Comparison of ENCODE assay signal across 12 cellular contexts in the genomic region with DNA sequence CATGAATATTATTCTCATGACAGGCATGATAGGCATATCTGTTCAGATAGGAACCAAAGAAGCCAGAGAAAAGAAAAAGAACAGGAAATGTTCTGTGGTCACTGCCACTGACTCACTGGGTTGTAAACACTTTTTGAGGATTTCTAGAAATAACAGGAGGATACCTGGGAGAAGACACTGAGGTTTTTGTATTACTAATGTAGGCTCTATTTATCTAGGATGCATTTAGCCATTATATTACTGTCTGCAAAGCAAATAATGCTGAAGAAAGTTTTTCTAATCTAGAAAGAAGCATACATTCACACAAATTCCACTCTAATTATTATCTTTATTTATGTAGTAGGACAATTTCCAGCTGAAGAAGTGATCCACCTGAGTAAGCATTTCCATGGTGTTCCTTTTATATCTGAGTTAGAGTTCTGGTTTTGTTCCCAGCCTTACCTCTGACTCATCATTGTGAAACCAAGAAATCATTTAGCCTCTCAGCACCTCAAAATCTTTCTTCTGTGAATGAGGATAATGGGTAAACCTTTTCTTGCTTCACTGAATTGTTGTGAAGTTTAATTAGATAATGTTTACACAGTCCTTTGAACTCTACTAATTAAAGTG. TPM values are rescaled to one million over a fixed set of nuclear protein-coding genes. Genes with fewer than 3 reads are reported as not detected.
DNase-seq lines count a peak whose midpoint lies in the region; ATAC-seq and TF ChIP-seq lines count a peak whose summit lies in the region.
"Had no signal": no experiment of that assay in that cellular context is flagged by ENCODE, and none has a peak within 500 bp of the region (broad histone marks: within the 10 kb centered on the region; RNA-seq: fewer than 3 reads in every experiment).

No MANE protein-coding gene starts in this region.

- dilution Hi-C loops in mammary epithelial cell (cut with HindIII; ENCODE audit: low sequenced_read_pairs): no loop called here

- H3K27ac ChIP-seq in mammary epithelial cell (ENCODE audit: insufficient read depth, low read depth, low read length) (peak overlapping the region; percentile 68), left lung (no peak overlapping the region), coronary artery (no peak overlapping the region)
- H3K27ac ChIP-seq: SK-N-MC, vagina had no signal

- H3K9ac ChIP-seq in mammary epithelial cell (ENCODE audit: insufficient read depth, low read length): no peak overlapping the region

- H3K36me3 ChIP-seq in mammary epithelial cell (ENCODE audit: insufficient read depth, low read length) (no peaks in the 10 kb centered on the region), left lung (no peaks in the 10 kb centered on the region)
- H3K36me3 ChIP-seq: vagina had no signal

- intact Hi-C loops in mammary epithelial cell (cut with micrococcal nuclease) (loop anchor here (1.0 kb wide), 2 partner anchors 15 to 40 kb away; a partner anchor contains a TSS), left lung (cut with DNase I) (no loop called here)

- peak overlapping the region; percentile 67 for H3K4me2 ChIP-seq in mammary epithelial cell (ENCODE audit: insufficient read depth, low read depth, low read length)

- no peaks in the 10 kb centered on the region for H3K79me2 ChIP-seq in mammary epithelial cell (ENCODE audit: insufficient read depth, low read length)

- H2AFZ ChIP-seq in mammary epithelial cell (ENCODE audit: low read depth, low read length): no peak overlapping the region

- peak; percentile 49 for ATAC-seq in left lung
- no peak for ATAC-seq in GM21515 (IDR thresholded peaks at IDR 0.05; ENCODE audit: unreplicated experiment)
- no peak for ATAC-seq in GM21367 (IDR thresholded peaks at IDR 0.05; ENCODE audit: unreplicated experiment)
- no peak for ATAC-seq in HG03442 (IDR thresholded peaks at IDR 0.05; ENCODE audit: unreplicated experiment)

- H3K4me1 ChIP-seq in mammary epithelial cell (ENCODE audit: insufficient read depth, low read length) (peaks cover 22% of the 10 kb centered on the region), left lung (no peaks in the 10 kb centered on the region)

- CTCF ChIA-PET in mammary epithelial cell (lab: Charles Lee; ENCODE audit: low non-redundant PET): no interaction called here

- TF ChIP-seq CTCF in mammary epithelial cell (conservative IDR thresholded peaks at IDR 0.05 in 1 of 2, IDR thresholded peaks at IDR 0.05 in 1 of 2; ENCODE audit: extremely low read depth in 1 of 2, insufficient read depth in 1 of 2, low read depth in 1 of 2, low read length in 2 of 2): no peak
- no peak for TF ChIP-seq CTCF in left lung (IDR thresholded peaks at IDR 0.05)
- TF ChIP-seq CTCF in coronary artery (IDR thresholded peaks at IDR 0.05): no peak

- DNase-seq in Caki2 (ENCODE audit: low read depth): peak; percentile 78
- peak; percentile 74 for DNase-seq in LHCN-M2 (ENCODE audit: low read depth)
- peak; percentile 83 for DNase-seq in mammary epithelial cell
- DNase-seq in left lung: no peak
- no peak for DNase-seq in coronary artery (ENCODE audit: low spot score)
- DNase-seq: activated CD4-positive, alpha-beta T cell treated with anti-CD3 and anti-CD28 coated beads, Interleukin-2, amount 10 ng/mL, durations not matched to agents 24 days and 14 days; activated naive CD8-positive, alpha-beta T cell treated with anti-CD3 and anti-CD28 coated beads for 36 hours had no signal

- H3K9me3 ChIP-seq in mammary epithelial cell (replicated peaks; ENCODE audit: insufficient read depth, low read length) (no peaks in the 10 kb centered on the region), left lung (no peaks in the 10 kb centered on the region)
- H3K9me3 ChIP-seq: vagina had no signal

- H4K20me1 ChIP-seq in mammary epithelial cell (ENCODE audit: insufficient read depth, low read length): no peaks in the 10 kb centered on the region

- no peak overlapping the region for H3K4me3 ChIP-seq in mammary epithelial cell (replicated peaks in 1 of 3; ENCODE audit: insufficient read depth in 1 of 3, low read depth in 2 of 3, low read length in 3 of 3)
- no peak overlapping the region for H3K4me3 ChIP-seq in left lung
- no peak overlapping the region for H3K4me3 ChIP-seq in coronary artery
- H3K4me3 ChIP-seq: SK-N-MC, vagina had no signal

- in situ Hi-C loops in Caki2 (cut with HindIII; ENCODE audit: low pct_unique_long_range_greater_than_20kb, low sequenced_read_pairs): no loop called here
- in situ Hi-C loops in mammary epithelial cell (cut with MboI; ENCODE audit: low sequenced_read_pairs in 2 of 2): no loop called here

- no peaks in the 10 kb centered on the region for H3K27me3 ChIP-seq in mammary epithelial cell (ENCODE audit: insufficient read depth, low read length)
- H3K27me3 ChIP-seq in left lung: no peaks in the 10 kb centered on the region
- H3K27me3 ChIP-seq: vagina had no signal

- BruUV-seq in mammary epithelial cell (replicated peaks; lab: Mats Ljungman, UMichigan): no TSS peak

RNA-seq across cellular contexts. Expression of a gene that starts 40.2 kb away (rescaled TPM):
- 0.81 TPM in 1 of 2 replicates, not detected in the other for total RNA-seq in Caki2 (2014; rRNA removed; shearing (Covaris generic); ENCODE audit: low replicate concordance)
- total RNA-seq in LHCN-M2 (2014; rRNA removed) (0.26 TPM in 1 of 2 replicates, not detected in the other), mammary epithelial cell (100 to 1,000 TPM; 159 to 283 TPM), left lung (under 1 TPM in 1 of 2 donors, not detected in 1; 0.92 TPM)
- polyA plus RNA-seq in LHCN-M2 (2012): not detected
- 83.9 TPM for polyA plus RNA-seq in mammary epithelial cell
- polyA minus RNA-seq in mammary epithelial cell: 13.9 TPM
- total RNA-seq: activated CD4-positive, alpha-beta T cell treated with anti-CD3 and anti-CD28 coated beads, Interleukin-2, amount 10 ng/mL, durations not matched to agents 24 days and 14 days; activated naive CD8-positive, alpha-beta T cell treated with anti-CD3 and anti-CD28 coated beads for 36 hours had no signal

Comparison
In these comparisons a context has a peak if more than half of its experiments do, and no peak if none do; other contexts are left out.
1. DNase-seq: peak in Caki2 (single experiment), LHCN-M2 (single experiment) and mammary epithelial cell (single experiment); none in left lung (0 of 2) and coronary artery (single experiment).
2. RNA of a gene that starts 40.2 kb away (total RNA-seq): 159 to 283 TPM in mammary epithelial cell; 0.92 TPM in left lung, 0.81 TPM in Caki2 and 0.26 TPM in LHCN-M2; every median in the first group is over 10 times any median in the second.